Comparison of ENCODE assay signal across 11 cellular contexts in the genomic region with DNA sequence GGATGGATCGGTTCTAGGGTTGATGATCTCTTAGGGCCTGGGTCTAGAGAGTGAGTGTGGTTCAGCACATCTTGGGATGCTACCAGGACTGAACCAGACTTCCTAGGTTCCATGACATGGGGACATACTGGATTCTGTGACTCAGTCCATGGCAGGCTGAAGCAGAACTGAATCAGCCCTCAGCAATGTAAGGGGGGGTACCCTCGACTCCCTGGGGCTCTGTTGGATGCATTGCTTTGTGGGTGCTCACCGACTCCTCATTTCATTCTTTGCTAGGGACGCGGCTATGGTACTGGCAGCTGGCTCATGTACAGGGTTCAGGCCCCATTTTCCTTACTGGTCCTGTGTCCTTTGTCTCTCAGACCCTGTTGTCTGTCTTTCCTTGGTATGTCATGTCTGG. TPM values are rescaled to one million over a fixed set of nuclear protein-coding genes. Genes with fewer than 3 reads are reported as not detected.
DNase-seq lines count a peak whose midpoint lies in the region; ATAC-seq and TF ChIP-seq lines count a peak whose summit lies in the region.
"Had no signal": no experiment of that assay in that cellular context is flagged by ENCODE, and none has a peak within 500 bp of the region (broad histone marks: within the 10 kb centered on the region; RNA-seq: fewer than 3 reads in every experiment).

No MANE protein-coding gene starts in this region.

- no peak for TF ChIP-seq CTCF in brain (conservative IDR thresholded peaks at IDR 0.05)
- TF ChIP-seq CTCF in neural cell (IDR thresholded peaks at IDR 0.05; ENCODE audit: poor library complexity, severe bottlenecking) = no peak
- TF ChIP-seq CTCF in upper lobe of right lung (IDR thresholded peaks at IDR 0.05) = no peak

- no peaks in the 10 kb centered on the region for H3K79me2 ChIP-seq in neural cell (replicated peaks; ENCODE audit: insufficient read depth, low read length)

- CTCF ChIA-PET in CD8-positive, alpha-beta memory T cell (lab: Charles Lee) = interaction anchor here (1.0 to 2.8 kb wide), 3 partner anchors 10 to 49 kb away, joined by 3 to 16 read pairs (median 4); no protein-coding TSS in a partner anchor

- H3K27me3 ChIP-seq in CD8-positive, alpha-beta memory T cell (ENCODE audit: insufficient read depth, low read length, poor library complexity, severe bottlenecking) = no peaks in the 10 kb centered on the region
- peaks cover 20% of the 10 kb centered on the region for H3K27me3 ChIP-seq in MG63
- H3K27me3 ChIP-seq in neural cell (ENCODE audit: insufficient read depth, low read depth, low read length) = peaks cover 26% of the 10 kb centered on the region
- H3K27me3 ChIP-seq in upper lobe of right lung = peaks cover 20% of the 10 kb centered on the region
- H3K27me3 ChIP-seq: colonic mucosa had no signal

- H3K9ac ChIP-seq in neural cell (ENCODE audit: low read length) = no peak overlapping the region

- peaks cover 4 to 8% of the 10 kb centered on the region in 2 donors for H3K27me3 Mint-ChIP-seq in CD8-positive, alpha-beta memory T cell
- H3K27me3 Mint-ChIP-seq in brain = peaks cover 16% of the 10 kb centered on the region

- no peaks in the 10 kb centered on the region for H3K36me3 ChIP-seq in CD8-positive, alpha-beta memory T cell (ENCODE audit: insufficient read depth, low read length)
- H3K36me3 ChIP-seq in MG63 (no peaks in the 10 kb centered on the region), neural cell (ENCODE audit: insufficient read depth, low read length) (no peaks in the 10 kb centered on the region), upper lobe of right lung (no peaks in the 10 kb centered on the region)
- H3K36me3 ChIP-seq: colonic mucosa, tibial nerve had no signal

- intact Hi-C loops in upper lobe of right lung (cut with DNase I) = no loop called here

- H3K4me2 ChIP-seq in neural cell (ENCODE audit: low read length) = no peak overlapping the region

- ATAC-seq in upper lobe of right lung = no peak
- ATAC-seq: left lobe of liver had no signal

- peaks cover 6% of the 10 kb centered on the region for H3K4me1 ChIP-seq in CD8-positive, alpha-beta memory T cell (ENCODE audit: insufficient read depth, low read length)
- no peaks in the 10 kb centered on the region for H3K4me1 ChIP-seq in upper lobe of right lung
- H3K4me1 ChIP-seq: colonic mucosa had no signal

- H3K36me3 Mint-ChIP-seq in CD8-positive, alpha-beta memory T cell = peaks cover 0 to 2% (median 0%) of the 10 kb centered on the region in 3 donors
- H3K36me3 Mint-ChIP-seq in brain = peaks cover 4% of the 10 kb centered on the region

- H3K9me3 Mint-ChIP-seq in CD8-positive, alpha-beta memory T cell = no peaks in the 10 kb centered on the region
- peaks cover 0 to 2% (median 0%) of the 10 kb centered on the region in 5 experiments for H3K9me3 Mint-ChIP-seq in brain

- H3K4me1 Mint-ChIP-seq in CD8-positive, alpha-beta memory T cell = peaks cover 18 to 36% (median 35%) of the 10 kb centered on the region in 3 donors
- peaks cover 68% of the 10 kb centered on the region for H3K4me1 Mint-ChIP-seq in brain

- H3K9me3 ChIP-seq in CD8-positive, alpha-beta memory T cell (ENCODE audit: low read length) = no peaks in the 10 kb centered on the region
- H3K9me3 ChIP-seq in MG63 (no peaks in the 10 kb centered on the region), neural cell (ENCODE audit: low read length) (no peaks in the 10 kb centered on the region), upper lobe of right lung (no peaks in the 10 kb centered on the region)
- H3K9me3 ChIP-seq: colonic mucosa, tibial nerve had no signal

- no peaks in the 10 kb centered on the region for H3K9me2 ChIP-seq in neural cell (ENCODE audit: insufficient read depth, low read length)

- peak overlapping the region; percentile 43 to 95 (median 86) for H3K27ac Mint-ChIP-seq in CD8-positive, alpha-beta memory T cell
- H3K27ac Mint-ChIP-seq in brain = peak overlapping the region; percentile 66 to 97 (median 90)

- no peak for TF ChIP-seq EP300 in neural cell (conservative IDR thresholded peaks at IDR 0.05; ENCODE audit: poor library complexity, severe bottlenecking)

- H2AFZ ChIP-seq in neural cell (ENCODE audit: low read depth, low read length) = no peak overlapping the region

- POLR2A ChIA-PET in CD8-positive, alpha-beta memory T cell (lab: Charles Lee) = interaction anchor here (0.7 kb wide), 1 partner anchor 49 kb away, joined by 3 read pairs; no protein-coding TSS in a partner anchor

- H3F3A ChIP-seq in neural cell (ENCODE audit: insufficient read depth, low read length, poor library complexity, severe bottlenecking) = no peaks in the 10 kb centered on the region

- TF ChIP-seq RAD21 in neural cell (conservative IDR thresholded peaks at IDR 0.05) = no peak

- DNase-seq in CD8-positive, alpha-beta memory T cell = no peak
- DNase-seq in MG63 = peak; percentile 10
- DNase-seq in upper lobe of right lung = no peak
- no peak for DNase-seq in activated effector memory CD4-positive, alpha-beta T cell treated with Interleukin-2 at 50 U/mL for 16 hours
- DNase-seq in NCI-H1694 treated with DMSO at 0.1 percent for 48 hours (lab: John Stamatoyannopoulos, UW) = no peak
- no peak for DNase-seq in LoVo (ENCODE audit: low spot score)
- DNase-seq: colonic mucosa had no signal

- H3K4me3 ChIP-seq in CD8-positive, alpha-beta memory T cell (ENCODE audit: low read length) = peak overlapping the region; percentile 66
- H3K4me3 ChIP-seq in MG63 (no peak overlapping the region), neural cell (ENCODE audit: low read length) (peak overlapping the region; percentile 76), upper lobe of right lung (no peak overlapping the region)

- H3K27ac ChIP-seq in CD8-positive, alpha-beta memory T cell (ENCODE audit: low read depth, low read length) = no peak overlapping the region
- H3K27ac ChIP-seq in neural cell (ENCODE audit: low read length) (no peak overlapping the region), upper lobe of right lung (no peak overlapping the region)
- H3K27ac ChIP-seq: colonic mucosa had no signal

- H3K4me3 Mint-ChIP-seq in CD8-positive, alpha-beta memory T cell = peak overlapping the region; percentile 91 to 95 (median 92)
- H3K4me3 Mint-ChIP-seq in brain = peak overlapping the region; percentile 90 to 98 (median 93)

- H4K20me1 ChIP-seq in neural cell (ENCODE audit: insufficient read depth) = no peaks in the 10 kb centered on the region

TF ChIP-seq in neural cell, 6 proteins besides CTCF, POLR2A, EP300 and RAD21:
- TF ChIP-seq, protein P1, sequence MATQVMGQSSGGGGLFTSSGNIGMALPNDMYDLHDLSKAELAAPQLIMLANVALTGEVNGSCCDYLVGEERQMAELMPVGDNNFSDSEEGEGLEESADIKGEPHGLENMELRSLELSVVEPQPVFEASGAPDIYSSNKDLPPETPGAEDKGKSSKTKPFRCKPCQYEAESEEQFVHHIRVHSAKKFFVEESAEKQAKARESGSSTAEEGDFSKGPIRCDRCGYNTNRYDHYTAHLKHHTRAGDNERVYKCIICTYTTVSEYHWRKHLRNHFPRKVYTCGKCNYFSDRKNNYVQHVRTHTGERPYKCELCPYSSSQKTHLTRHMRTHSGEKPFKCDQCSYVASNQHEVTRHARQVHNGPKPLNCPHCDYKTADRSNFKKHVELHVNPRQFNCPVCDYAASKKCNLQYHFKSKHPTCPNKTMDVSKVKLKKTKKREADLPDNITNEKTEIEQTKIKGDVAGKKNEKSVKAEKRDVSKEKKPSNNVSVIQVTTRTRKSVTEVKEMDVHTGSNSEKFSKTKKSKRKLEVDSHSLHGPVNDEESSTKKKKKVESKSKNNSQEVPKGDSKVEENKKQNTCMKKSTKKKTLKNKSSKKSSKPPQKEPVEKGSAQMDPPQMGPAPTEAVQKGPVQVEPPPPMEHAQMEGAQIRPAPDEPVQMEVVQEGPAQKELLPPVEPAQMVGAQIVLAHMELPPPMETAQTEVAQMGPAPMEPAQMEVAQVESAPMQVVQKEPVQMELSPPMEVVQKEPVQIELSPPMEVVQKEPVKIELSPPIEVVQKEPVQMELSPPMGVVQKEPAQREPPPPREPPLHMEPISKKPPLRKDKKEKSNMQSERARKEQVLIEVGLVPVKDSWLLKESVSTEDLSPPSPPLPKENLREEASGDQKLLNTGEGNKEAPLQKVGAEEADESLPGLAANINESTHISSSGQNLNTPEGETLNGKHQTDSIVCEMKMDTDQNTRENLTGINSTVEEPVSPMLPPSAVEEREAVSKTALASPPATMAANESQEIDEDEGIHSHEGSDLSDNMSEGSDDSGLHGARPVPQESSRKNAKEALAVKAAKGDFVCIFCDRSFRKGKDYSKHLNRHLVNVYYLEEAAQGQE (IDR thresholded peaks at IDR 0.05; ENCODE audit: borderline replicate concordance) = no peak
- TF ChIP-seq MXI1 (conservative IDR thresholded peaks at IDR 0.05; ENCODE audit: poor library complexity, severe bottlenecking) = no peak
- TF ChIP-seq SMC3 (conservative IDR thresholded peaks at IDR 0.05; ENCODE audit: poor library complexity) = no peak
- TF ChIP-seq POLR2AphosphoS5 (IDR thresholded peaks at IDR 0.05) = no peak

RNA-seq across cellular contexts. Expression of a gene that starts 0.7 kb away (rescaled TPM):
- total RNA-seq in CD8-positive, alpha-beta memory T cell = 10 to 100 TPM; 27.9 to 28.2 TPM
- 2.1 TPM for polyA plus RNA-seq in CD8-positive, alpha-beta memory T cell
- total RNA-seq in MG63 (2014; rRNA removed; shearing (Covaris generic); ENCODE audit: low replicate concordance) = not detected in 2 replicates
- polyA plus RNA-seq in brain (ENCODE audit: insufficient read depth, low read depth, low replicate concordance) (17.1 TPM), neural cell (1.5 and 3.8 TPM in 2 replicates)
- polyA minus RNA-seq in neural cell = 8.0 and 9.1 TPM in 2 replicates
- 4.8 TPM for total RNA-seq in upper lobe of right lung

Comparison
In these comparisons a context has a peak if more than half of its experiments do, and no peak if none do; other contexts are left out.
1. H3K4me3 ChIP-seq: peak in CD8-positive, alpha-beta memory T cell (single experiment) and neural cell (single experiment); none in MG63 (single experiment) and upper lobe of right lung (single experiment).